ENCODE assay signal across 12 cellular contexts in genomic region chr5:167378894-167379723, GRCh38.
"Had no signal": no experiment of that assay in that cellular context is flagged by ENCODE, and none has a peak within 500 bp of the region (broad histone marks: within the 10 kb centered on the region; RNA-seq: fewer than 3 reads in every experiment).

No MANE protein-coding gene starts in this region.

- H3K4me3 Mint-ChIP-seq: activated naive CD8-positive, alpha-beta T cell treated with anti-CD3 and anti-CD28 coated beads, Interleukin-2, amount 10 ng/mL, durations not matched to agents 7 days and 5 days had no signal

- H3K27me3 ChIP-seq: gastroesophageal sphincter, vagina had no signal

- H3K36me3 Mint-ChIP-seq: activated naive CD8-positive, alpha-beta T cell treated with anti-CD3 and anti-CD28 coated beads, Interleukin-2, amount 10 ng/mL, durations not matched to agents 7 days and 5 days had no signal

- H3K36me3 ChIP-seq: gastroesophageal sphincter, vagina had no signal

- H3K4me1 Mint-ChIP-seq: activated naive CD8-positive, alpha-beta T cell treated with anti-CD3 and anti-CD28 coated beads, Interleukin-2, amount 10 ng/mL, durations not matched to agents 7 days and 5 days had no signal

- H3K9me3 Mint-ChIP-seq: activated naive CD8-positive, alpha-beta T cell treated with anti-CD3 and anti-CD28 coated beads, Interleukin-2, amount 10 ng/mL, durations not matched to agents 7 days and 5 days had no signal

- H3K4me1 ChIP-seq: gastroesophageal sphincter, vagina had no signal

- ATAC-seq: activated CD4-positive, CD25-positive, alpha-beta regulatory T cell treated with anti-CD3 and anti-CD28 coated beads, Interleukin-2, amount 50 U/mL, for 24 hours; gastroesophageal sphincter had no signal

- DNase-seq: activated CD4-positive, alpha-beta T cell treated with anti-CD3 and anti-CD28 coated beads, Interleukin-2, amount 50 U/mL, for 48 hours; activated gamma-delta T cell treated with Interleukin-2 at 50 U/mL for 16 hours; activated naive CD8-positive, alpha-beta T cell treated with anti-CD3 and anti-CD28 coated beads, Interleukin-2, amount 10 ng/mL, durations not matched to agents 7 days and 5 days; activated T-cell treated with anti-CD3 and anti-CD28 coated beads, Interleukin-2, amount 50 U/mL, for 48 hours; aorta; effector CD4-positive, alpha-beta T cell; stimulated activated CD4-positive, alpha-beta T cell treated with anti-CD3 and anti-CD28 coated beads, Interleukin-15, amount 100 ng/mL, for 24 hours; T-helper 2 cell had no signal

- H3K4me3 ChIP-seq: gastroesophageal sphincter, lung, vagina had no signal

- H3K27ac ChIP-seq: gastroesophageal sphincter, vagina had no signal

- H3K27me3 Mint-ChIP-seq: activated naive CD8-positive, alpha-beta T cell treated with anti-CD3 and anti-CD28 coated beads, Interleukin-2, amount 10 ng/mL, durations not matched to agents 7 days and 5 days had no signal

- H3K9me3 ChIP-seq: gastroesophageal sphincter, vagina had no signal

- H3K27ac Mint-ChIP-seq: activated naive CD8-positive, alpha-beta T cell treated with anti-CD3 and anti-CD28 coated beads, Interleukin-2, amount 10 ng/mL, durations not matched to agents 7 days and 5 days had no signal
